In genomic region chr10:8766899-8767298, GRCh38 we compare ENCODE assay signal across 19 cellular contexts.
DNase-seq lines count a peak whose midpoint lies in the region; ATAC-seq, FAIRE-seq and TF ChIP-seq lines count a peak whose summit lies in the region.
"Had no signal": no experiment of that assay in that cellular context is flagged by ENCODE, and none has a peak within 500 bp of the region (broad histone marks: within the 10 kb centered on the region; RNA-seq: fewer than 3 reads in every experiment).

No MANE protein-coding gene starts in this region.

- H3K27ac ChIP-seq in HepG2 (ENCODE audit: extremely low read length, insufficient read depth, low read length), result no peak overlapping the region
- no peak overlapping the region for H3K27ac ChIP-seq in right lobe of liver
- H3K27ac ChIP-seq in KMS-11, result no peak overlapping the region
- H3K27ac ChIP-seq in mesendoderm (ENCODE audit: low read depth, low read length), result no peak overlapping the region

- H3K4me3 ChIP-seq in HepG2 (replicated peaks in 1 of 3; ENCODE audit: insufficient read depth in 1 of 3, low read depth in 2 of 3, low read length in 3 of 3), result no peak overlapping the region
- no peak overlapping the region for H3K4me3 ChIP-seq in right lobe of liver
- no peak overlapping the region for H3K4me3 ChIP-seq in KMS-11 (IDR thresholded peaks at IDR 0.05; ENCODE audit: insufficient read depth, low read depth, low read length)
- no peak overlapping the region for H3K4me3 ChIP-seq in mesendoderm (ENCODE audit: low read length)

- H2AFZ ChIP-seq in HepG2 (ENCODE audit: low read length) (no peak overlapping the region), KMS-11 (ENCODE audit: low read depth) (no peak overlapping the region)

- H3K4ac ChIP-seq in mesendoderm (ENCODE audit: low read depth, low read length), result no peak overlapping the region

- H4K20me1 ChIP-seq in HepG2 (ENCODE audit: insufficient read depth, low read length) (no peaks in the 10 kb centered on the region), KMS-11 (ENCODE audit: insufficient read depth) (no peaks in the 10 kb centered on the region)

- no peak for TF ChIP-seq EP300 in HepG2 (IDR thresholded peaks at IDR 0.05; ENCODE audit: low read depth in 2 of 2, low read length in 2 of 2)
- no peak for TF ChIP-seq EP300 in HepG2 (CRISPR knock-in tag; IDR thresholded peaks at IDR 0.05; ENCODE audit: borderline replicate concordance)

- in situ Hi-C loops in HepG2 (cut with HindIII; ENCODE audit: extremely low pct_ligation_motif_present, low pct_unique_long_range_greater_than_20kb), result no loop called here

- BruUV-seq in HepG2 (replicated peaks; lab: Mats Ljungman, UMichigan), result no TSS peak

- no peak overlapping the region for H3K56ac ChIP-seq in mesendoderm (ENCODE audit: low read length)

- no peak overlapping the region for H2BK15ac ChIP-seq in mesendoderm (replicated peaks; ENCODE audit: low read depth)

- H4K5ac ChIP-seq in mesendoderm (ENCODE audit: low read length), result no peak overlapping the region

- H3K79me1 ChIP-seq in mesendoderm (ENCODE audit: low read length), result no peaks in the 10 kb centered on the region

- TF ChIP-seq POLR2A in HepG2 (IDR thresholded peaks at IDR 0.05; ENCODE audit: insufficient read depth in 1 of 2, low read depth in 2 of 2, low read length in 2 of 2) (no peak), right lobe of liver (IDR thresholded peaks at IDR 0.05) (no peak)

- H3K4me2 ChIP-seq in HepG2 (ENCODE audit: low read depth, low read length) (no peak overlapping the region), KMS-11 (0 out of 2 replicates have a peak overlapping the region, but pooled peaks have one; percentile 36), mesendoderm (ENCODE audit: low read length) (no peak overlapping the region)

- H3K27me3 ChIP-seq in HepG2 (ENCODE audit: control insufficient read depth in 1 of 2, insufficient read depth in 2 of 2, low read length in 2 of 2), result no peaks in the 10 kb centered on the region
- no peaks in the 10 kb centered on the region for H3K27me3 ChIP-seq in right lobe of liver
- no peaks in the 10 kb centered on the region for H3K27me3 ChIP-seq in KMS-11 (ENCODE audit: insufficient read depth, low read depth)
- H3K27me3 ChIP-seq in mesendoderm (ENCODE audit: insufficient read depth, low read length, poor library complexity), result no peaks in the 10 kb centered on the region

- no peak for TF ChIP-seq RAD21 in HepG2 (CRISPR knock-in tag; IDR thresholded peaks at IDR 0.05)

- H2BK5ac ChIP-seq in mesendoderm (ENCODE audit: low read length), result no peak overlapping the region

- no peak overlapping the region for H4K8ac ChIP-seq in mesendoderm (ENCODE audit: low read depth, low read length)

- peak overlapping the region; percentile 68 for H3K18ac ChIP-seq in mesendoderm (ENCODE audit: low read length)

- intact Hi-C loops in HepG2 (cut with micrococcal nuclease; ENCODE audit: unreplicated experiment) (no loop called here), right lobe of liver (cut with DNase I) (no loop called here)

- no peak for FAIRE-seq in HepG2 (lab: Jason Lieb, UNC)
- FAIRE-seq: GM12891, GM18507 had no signal

- no peak overlapping the region for H2AK5ac ChIP-seq in mesendoderm (ENCODE audit: low read length)

- ATAC-seq in HepG2 (no peak), right lobe of liver (no peak), HG03432 (IDR thresholded peaks at IDR 0.05; ENCODE audit: unreplicated experiment) (no peak), HG03135 (IDR thresholded peaks at IDR 0.05; ENCODE audit: unreplicated experiment) (no peak)

- H3K79me2 ChIP-seq in HepG2 (ENCODE audit: insufficient read depth, low read length) (no peaks in the 10 kb centered on the region), KMS-11 (ENCODE audit: insufficient read depth, low read depth) (no peaks in the 10 kb centered on the region), mesendoderm (ENCODE audit: control insufficient read depth, insufficient read depth, low read length) (no peaks in the 10 kb centered on the region)

- no peak overlapping the region for H3K23ac ChIP-seq in mesendoderm (ENCODE audit: low read length)

- no peak for DNase-seq in HepG2 (ENCODE audit: low spot score)
- no peak for DNase-seq in right lobe of liver
- no peak for DNase-seq in mesendoderm
- no peak for DNase-seq in NCI-H524 treated with DMSO at 0.1 percent for 48 hours (lab: John Stamatoyannopoulos, UW)
- DNase-seq: 8988T, C1 segment of cervical spinal cord, Calu3, COR-L47, DMS53, DMS79 treated with DMSO at 0.1 percent for 48 hours, GF-D8, GOT3, H7, HCEC 1CT had no signal

- TF ChIP-seq CTCF in HepG2 (CRISPR knock-in tag; IDR thresholded peaks at IDR 0.05) (no peak), right lobe of liver (IDR thresholded peaks at IDR 0.05) (no peak), KMS-11 (conservative IDR thresholded peaks at IDR 0.05; ENCODE audit: low read depth, low read length) (no peak)

- H2BK120ac ChIP-seq in mesendoderm (ENCODE audit: low read depth, low read length), result no peak overlapping the region

- H3K9ac ChIP-seq in HepG2 (ENCODE audit: insufficient read depth, low read depth, low read length) (no peak overlapping the region), KMS-11 (no peak overlapping the region), mesendoderm (ENCODE audit: low read length) (no peak overlapping the region)

- H3K9me3 ChIP-seq in HepG2 (ENCODE audit: low read length), result no peaks in the 10 kb centered on the region
- H3K9me3 ChIP-seq in right lobe of liver, result no peaks in the 10 kb centered on the region

- H3K4me1 ChIP-seq in HepG2 (ENCODE audit: insufficient read depth, low read length), result no peaks in the 10 kb centered on the region
- H3K4me1 ChIP-seq in right lobe of liver, result no peaks in the 10 kb centered on the region
- peaks cover 21% of the 10 kb centered on the region for H3K4me1 ChIP-seq in KMS-11 (ENCODE audit: low read depth, poor library complexity, severe bottlenecking)
- no peaks in the 10 kb centered on the region for H3K4me1 ChIP-seq in mesendoderm (ENCODE audit: control insufficient read depth, low read depth, low read length)

- H3K36me3 ChIP-seq in HepG2 (replicated peaks in 1 of 2; ENCODE audit: control insufficient read depth in 1 of 2, insufficient read depth in 2 of 2, low read length in 2 of 2) (no peaks in the 10 kb centered on the region), right lobe of liver (no peaks in the 10 kb centered on the region), KMS-11 (ENCODE audit: insufficient read depth) (no peaks in the 10 kb centered on the region), mesendoderm (ENCODE audit: control insufficient read depth, insufficient read depth, low read length) (no peaks in the 10 kb centered on the region)

- under 1% methylated on average over 4 of the region's 4 CpGs for WGBS in HepG2 (ENCODE audit: low lambda C conversion rate)
- WGBS in right lobe of liver (ENCODE audit: insufficient coverage, low coverage, low lambda C conversion rate, missing lambda C conversion rate), result 65% methylated on average over 4 of the region's 4 CpGs
- WGBS in mesendoderm (ENCODE audit: extremely low coverage, insufficient coverage, low lambda C conversion rate), result no CpG with 5 or more reads among the region's 4 CpGs

- POLR2A ChIA-PET in HepG2 (lab: Yijun Ruan, JAX), result no interaction called here

- CTCF ChIA-PET in HepG2 (lab: Yijun Ruan, JAX; ENCODE audit: low intra/inter-chr PET ratio, low total read pairs), result no interaction called here

TF ChIP-seq in HepG2, 621 proteins besides CTCF, POLR2A, EP300 and RAD21 (continues in another document):
- peak; percentile 63; the same call in 1 of the 2 replicates for TF ChIP-seq MAFF (IDR thresholded peaks at IDR 0.05; ENCODE audit: low read depth, low read length)
- TF ChIP-seq CREB3 (CRISPR knock-in tag; IDR thresholded peaks at IDR 0.05), result no peak
- TF ChIP-seq DBP (CRISPR knock-in tag; IDR thresholded peaks at IDR 0.05; ENCODE audit: not compliant biosample characterization), result no peak
- peak; percentile 22 to 73; a peak in 2 of 4 replicates for TF ChIP-seq MAFK (conservative IDR thresholded peaks at IDR 0.05 in 1 of 2, IDR thresholded peaks at IDR 0.05 in 1 of 2; ENCODE audit: low read length in 2 of 2)
- TF ChIP-seq ASH2L (IDR thresholded peaks at IDR 0.05; ENCODE audit: insufficient read length, low read depth, low read length), result no peak
- no peak for TF ChIP-seq ZNF362 (CRISPR knock-in tag; IDR thresholded peaks at IDR 0.05; ENCODE audit: borderline replicate concordance)
- TF ChIP-seq JUN (CRISPR knock-in tag; IDR thresholded peaks at IDR 0.05), result no peak
